Comparison of ENCODE assay signal across 8 cellular contexts in genomic region chr16:53502331-53503269, GRCh38. TPM values are rescaled to one million over a fixed set of nuclear protein-coding genes. Genes with fewer than 3 reads are reported as not detected.
DNase-seq lines count a peak whose midpoint lies in the region; ATAC-seq and TF ChIP-seq lines count a peak whose summit lies in the region.

Gene AKTIP (minus strand): TSS chr16:53503209. CDS start chr16:53500259, 2,950 bp downstream.

- H3K27ac ChIP-seq in esophagus muscularis mucosa (replicated peaks in 1 of 4): peak within 1 kb of the TSS; percentile 92 to 97 (median 96)
- peak within 1 kb of the TSS; percentile 92 for H3K27ac ChIP-seq in muscle layer of colon (ENCODE audit: low read depth, low read length)
- H3K27ac ChIP-seq in substantia nigra (ENCODE audit: low read depth, low read length, poor library complexity, severe bottlenecking): peak within 1 kb of the TSS; percentile 90

- H3K27ac Mint-ChIP-seq in activated CD8-positive, alpha-beta memory T cell treated with anti-CD3 and anti-CD28 coated beads, Interleukin-2, amount 10 ng/mL, durations not matched to agents 7 days and 5 days: peak within 1 kb of the TSS; percentile 89

- H3K4me1 ChIP-seq in esophagus muscularis mucosa (peaks cover 25 to 42% (median 35%) of the 10 kb centered on the region in 4 donors), muscle layer of colon (ENCODE audit: insufficient read depth, low read length) (peaks cover 25% of the 10 kb centered on the region)

- POLR2A ChIA-PET in HEK293T (lab: Yijun Ruan, JAX): interaction anchor here (1.2 to 1.8 kb wide), 3 partner anchors 10 to 68 kb away, joined by 4 to 7 read pairs (median 5); partner anchors contain the start of gene RBL2

- peak within 1 kb of the TSS; percentile 91 for H3K4me3 Mint-ChIP-seq in activated CD8-positive, alpha-beta memory T cell treated with anti-CD3 and anti-CD28 coated beads, Interleukin-2, amount 10 ng/mL, durations not matched to agents 7 days and 5 days

- H3K4me3 ChIP-seq in NB4 (ENCODE audit: low read depth, low read length) (peak within 1 kb of the TSS; percentile 77), esophagus muscularis mucosa (peak within 1 kb of the TSS; percentile 87 to 98 (median 94)), muscle layer of colon (ENCODE audit: low read depth in 1 of 2, low read length in 2 of 2) (peak within 1 kb of the TSS; percentile 69 to 76)

- peak; percentile 46 for DNase-seq in HEK293T (ENCODE audit: extremely low spot score)
- peak; percentile 49 for DNase-seq in NB4 (ENCODE audit: low read depth)
- DNase-seq in activated CD8-positive, alpha-beta memory T cell treated with anti-CD3 and anti-CD28 coated beads, Interleukin-2, amount 10 ng/mL, durations not matched to agents 7 days and 5 days: peak; percentile 66
- peak; percentile 91 for DNase-seq in esophagus muscularis mucosa (ENCODE audit: extremely low spot score)
- DNase-seq in substantia nigra (lab: John Stamatoyannopoulos, UW): peak in 28 of 49 donors; percentile 30 to 94 (median 62)
- no peak for DNase-seq in SK-N-DZ (ENCODE audit: low spot score)

- intact Hi-C loops in esophagus muscularis mucosa (cut with DNase I): loop anchor here (2.0 kb wide), 1 partner anchor 68 kb away; the partner anchor contains the start of gene RBL2

- H3K4me1 Mint-ChIP-seq in activated CD8-positive, alpha-beta memory T cell treated with anti-CD3 and anti-CD28 coated beads, Interleukin-2, amount 10 ng/mL, durations not matched to agents 7 days and 5 days: peaks cover 49% of the 10 kb centered on the region

- H3K27me3 ChIP-seq in esophagus muscularis mucosa: no peaks in the 10 kb centered on the region
- H3K27me3 ChIP-seq in muscle layer of colon (ENCODE audit: control insufficient read depth in 1 of 2, insufficient read depth in 2 of 2, low read length in 2 of 2): no peaks in the 10 kb centered on the region

- peaks cover 23% of the 10 kb centered on the region for H3K36me3 Mint-ChIP-seq in activated CD8-positive, alpha-beta memory T cell treated with anti-CD3 and anti-CD28 coated beads, Interleukin-2, amount 10 ng/mL, durations not matched to agents 7 days and 5 days

- 1% methylated on average over 23 of the region's 76 CpGs for WGBS in esophagus muscularis mucosa

- peak; percentile 34 for ATAC-seq in GM18502 (IDR thresholded peaks at IDR 0.05; ENCODE audit: poor library complexity, unreplicated experiment)
- ATAC-seq in activated CD8-positive, alpha-beta memory T cell treated with anti-CD3 and anti-CD28 coated beads, Interleukin-2, amount 10 ng/mL, durations not matched to agents 7 days and 5 days: peak; percentile 27

- H3K36me3 ChIP-seq in esophagus muscularis mucosa (peaks cover 10 to 24% (median 14%) of the 10 kb centered on the region in 4 donors), muscle layer of colon (ENCODE audit: insufficient read depth, low read length) (peaks cover 13% of the 10 kb centered on the region)

- TF ChIP-seq CTCF in NB4 (IDR thresholded peaks at IDR 0.05; ENCODE audit: low read depth, low read length) (no peak), esophagus muscularis mucosa (IDR thresholded peaks at IDR 0.05) (no peak)

- CTCF ChIA-PET in HEK293T (lab: Yijun Ruan, JAX): interaction anchor here (0.7 kb wide), 1 partner anchor 123 kb away, joined by 3 read pairs; no protein-coding TSS in a partner anchor
- CTCF ChIA-PET in activated CD8-positive, alpha-beta memory T cell treated with anti-CD3 and anti-CD28 coated beads, Interleukin-2, amount 10 ng/mL, durations not matched to agents 7 days and 5 days (lab: Charles Lee): interaction anchor here (0.6 to 2.0 kb wide), 5 partner anchors 10 to 219 kb away, joined by 3 to 14 read pairs (median 5); no protein-coding TSS in a partner anchor

- H3K9me3 ChIP-seq in esophagus muscularis mucosa (no peaks in the 10 kb centered on the region), muscle layer of colon (ENCODE audit: low read length) (no peaks in the 10 kb centered on the region)

- H3K27me3 Mint-ChIP-seq in activated CD8-positive, alpha-beta memory T cell treated with anti-CD3 and anti-CD28 coated beads, Interleukin-2, amount 10 ng/mL, durations not matched to agents 7 days and 5 days: no peaks in the 10 kb centered on the region

- TF ChIP-seq EP300 in esophagus muscularis mucosa (IDR thresholded peaks at IDR 0.05): no peak

- TF ChIP-seq POLR2A in NB4 (IDR thresholded peaks at IDR 0.05; ENCODE audit: extremely low read depth, insufficient read length): peak; percentile 13
- TF ChIP-seq POLR2A in esophagus muscularis mucosa (IDR thresholded peaks at IDR 0.05; ENCODE audit: low read depth): no peak

- peak within 1 kb of the TSS; percentile 41 for H3K9ac ChIP-seq in muscle layer of colon (ENCODE audit: low read length)

- no peaks in the 10 kb centered on the region for H3K9me3 Mint-ChIP-seq in activated CD8-positive, alpha-beta memory T cell treated with anti-CD3 and anti-CD28 coated beads, Interleukin-2, amount 10 ng/mL, durations not matched to agents 7 days and 5 days (ENCODE audit: low read depth)

TF ChIP-seq in HEK293T, 16 proteins besides CTCF, POLR2A, EP300 and RAD21:
- TF ChIP-seq FOXA1 (IDR thresholded peaks at IDR 0.05) (no peak), LEF1 (IDR thresholded peaks at IDR 0.05; ENCODE audit: borderline replicate concordance) (no peak), SP1 (IDR thresholded peaks at IDR 0.05) (no peak), PKNOX1 (IDR thresholded peaks at IDR 0.05) (no peak), ARNT (IDR thresholded peaks at IDR 0.05) (no peak), CTBP1 (IDR thresholded peaks at IDR 0.05; ENCODE audit: borderline replicate concordance) (no peak)

RNA-seq across cellular contexts. Expression of gene AKTIP, which starts in this region (rescaled TPM):
- 10 to 100 TPM; 39.7 to 45.8 TPM for total RNA-seq in activated CD8-positive, alpha-beta memory T cell treated with anti-CD3 and anti-CD28 coated beads, Interleukin-2, amount 10 ng/mL, durations not matched to agents 7 days and 5 days
- 10 to 100 TPM; 44.9 to 59.7 (median 53.9) TPM for total RNA-seq in esophagus muscularis mucosa
- polyA plus RNA-seq in SK-N-DZ (2014; cell fraction: cytosol; rRNA removed): 12.6 and 17.3 TPM in 2 replicates
- 41.2 and 48.6 TPM in 2 replicates for polyA plus RNA-seq in SK-N-DZ (2014; cell fraction: nucleus; rRNA removed)
